ENCODE assay signal across 24 cellular contexts in genomic region chr13:31706105-31706504, GRCh38. TPM values are rescaled to one million over a fixed set of nuclear protein-coding genes. Genes with fewer than 3 reads are reported as not detected.
DNase-seq lines count a peak whose midpoint lies in the region; ATAC-seq, FAIRE-seq and TF ChIP-seq lines count a peak whose summit lies in the region.
"Had no signal": no experiment of that assay in that cellular context is flagged by ENCODE, and none has a peak within 500 bp of the region (broad histone marks: within the 10 kb centered on the region; RNA-seq: fewer than 3 reads in every experiment).

No MANE protein-coding gene starts in this region.

- no peaks in the 10 kb centered on the region for H3K36me3 Mint-ChIP-seq in CD4-positive, alpha-beta T cell (ENCODE audit: low read depth)

- H3K4me3 Mint-ChIP-seq in CD4-positive, alpha-beta T cell = no peak overlapping the region
- H3K4me3 Mint-ChIP-seq: CD4-positive, alpha-beta memory T cell; H9 had no signal

- POLR2A ChIA-PET in HepG2 (lab: Yijun Ruan, JAX) = no interaction called here
- POLR2A ChIA-PET in CD4-positive, alpha-beta T cell (lab: Charles Lee) = no interaction called here

- WGBS in liver = 29% methylated on average over 1 of the region's 1 CpG
- 0% methylated on average over 1 of the region's 1 CpG for WGBS in HepG2 (ENCODE audit: low lambda C conversion rate)
- 33 to 36% methylated on average over 1 of the region's 1 CpG for WGBS in pancreas, 2 donors
- WGBS in transverse colon (ENCODE audit: low coverage in 1 of 2), 2 donors = 65 to 83% methylated on average over 1 of the region's 1 CpG

- no peak overlapping the region for H2AFZ ChIP-seq in HepG2 (ENCODE audit: low read length)

- H3K4me1 ChIP-seq in liver (ENCODE audit: control insufficient read depth in 4 of 4, insufficient read depth in 4 of 4, low read length in 3 of 4) (peaks cover 4 to 27% (median 22%) of the 10 kb centered on the region in 4 donors), HepG2 (ENCODE audit: insufficient read depth, low read length) (no peaks in the 10 kb centered on the region), pancreas (no peaks in the 10 kb centered on the region), transverse colon (no peaks in the 10 kb centered on the region)
- H3K4me1 ChIP-seq: A549, BE2C had no signal

- TF ChIP-seq EP300 in HepG2 (IDR thresholded peaks at IDR 0.05; ENCODE audit: low read depth in 2 of 2, low read length in 2 of 2) = no peak
- no peak for TF ChIP-seq EP300 in HepG2 (CRISPR knock-in tag; IDR thresholded peaks at IDR 0.05; ENCODE audit: borderline replicate concordance)
- TF ChIP-seq EP300 in transverse colon (IDR thresholded peaks at IDR 0.05; ENCODE audit: low read depth) = no peak

- TF ChIP-seq RAD21 in liver (IDR thresholded peaks at IDR 0.05) (peak; percentile 28 to 47), HepG2 (CRISPR knock-in tag; IDR thresholded peaks at IDR 0.05) (no peak)

- no peak overlapping the region for H3K4me2 ChIP-seq in HepG2 (ENCODE audit: low read depth, low read length)
- H3K4me2 ChIP-seq: A549; BLaER1 treated with 17β-estradiol and CSF1 and Interleukin-3, amounts not matched to agents 10 nM and 100 nM had no signal

- H4K20me1 ChIP-seq in HepG2 (ENCODE audit: insufficient read depth, low read length) = no peaks in the 10 kb centered on the region
- H4K20me1 ChIP-seq: BLaER1 treated with 17β-estradiol and CSF1 and Interleukin-3, amounts not matched to agents 10 nM and 100 nM had no signal

- no peaks in the 10 kb centered on the region for H3K9me3 Mint-ChIP-seq in CD4-positive, alpha-beta T cell
- H3K9me3 Mint-ChIP-seq: CD14-positive monocyte, H9 had no signal

- TF ChIP-seq CTCF in liver (IDR thresholded peaks at IDR 0.05; ENCODE audit: low read depth, low read length, missing input control) (no peak), HepG2 (CRISPR knock-in tag; IDR thresholded peaks at IDR 0.05) (no peak), pancreas (IDR thresholded peaks at IDR 0.05) (no peak), transverse colon (IDR thresholded peaks at IDR 0.05) (no peak)
- no peak for TF ChIP-seq CTCF in CD4-positive, alpha-beta T cell (IDR thresholded peaks at IDR 0.05)

- H3K27me3 ChIP-seq in liver (ENCODE audit: control insufficient read depth in 4 of 4, insufficient read depth in 4 of 4, low read length in 3 of 4) (no peaks in the 10 kb centered on the region), HepG2 (ENCODE audit: control insufficient read depth in 1 of 2, insufficient read depth in 2 of 2, low read length in 2 of 2) (no peaks in the 10 kb centered on the region), pancreas (no peaks in the 10 kb centered on the region), transverse colon (no peaks in the 10 kb centered on the region)
- H3K27me3 ChIP-seq in CD4-positive, alpha-beta T cell (ENCODE audit: control insufficient read depth, insufficient read depth, low read length) = no peaks in the 10 kb centered on the region
- H3K27me3 ChIP-seq: BE2C; BLaER1 treated with 17β-estradiol and CSF1 and Interleukin-3, amounts not matched to agents 10 nM and 100 nM had no signal

- no peak overlapping the region for H3K4me3 ChIP-seq in liver (ENCODE audit: low read depth in 1 of 3, low read length in 3 of 3)
- H3K4me3 ChIP-seq in HepG2 (replicated peaks in 1 of 3; ENCODE audit: insufficient read depth in 1 of 3, low read depth in 2 of 3, low read length in 3 of 3) = no peak overlapping the region
- no peak overlapping the region for H3K4me3 ChIP-seq in pancreas
- H3K4me3 ChIP-seq in transverse colon = no peak overlapping the region
- H3K4me3 ChIP-seq: A549; BLaER1 treated with 17β-estradiol and CSF1 and Interleukin-3, amounts not matched to agents 10 nM and 100 nM had no signal

- ATAC-seq in HepG2 (no peak), left lobe of liver (peak; percentile 94), pancreas (peak; percentile 49 to 88 (median 82))
- no peak for ATAC-seq in CD4-positive, alpha-beta T cell (ENCODE audit: poor library complexity)
- ATAC-seq: A549, HCT116 had no signal

- H3K27ac Mint-ChIP-seq in CD4-positive, alpha-beta T cell = no peak overlapping the region
- H3K27ac Mint-ChIP-seq: CD4-positive, alpha-beta memory T cell had no signal

- H3K9me3 ChIP-seq in liver (ENCODE audit: control insufficient read depth in 4 of 4, low read length in 3 of 4) (no peaks in the 10 kb centered on the region), HepG2 (ENCODE audit: low read length) (no peaks in the 10 kb centered on the region), pancreas (no peaks in the 10 kb centered on the region), transverse colon (no peaks in the 10 kb centered on the region)
- no peaks in the 10 kb centered on the region for H3K9me3 ChIP-seq in CD4-positive, alpha-beta T cell (ENCODE audit: control insufficient read depth, low read length)
- H3K9me3 ChIP-seq: A549; BE2C; BLaER1 treated with 17β-estradiol and CSF1 and Interleukin-3, amounts not matched to agents 10 nM and 100 nM had no signal

- no peak overlapping the region for H3K9ac ChIP-seq in liver (ENCODE audit: low read depth in 1 of 2, low read length in 2 of 2)
- no peak overlapping the region for H3K9ac ChIP-seq in HepG2 (ENCODE audit: insufficient read depth, low read depth, low read length)
- H3K9ac ChIP-seq: BLaER1 treated with 17β-estradiol and CSF1 and Interleukin-3, amounts not matched to agents 10 nM and 100 nM had no signal

- intact Hi-C loops in HepG2 (cut with micrococcal nuclease; ENCODE audit: unreplicated experiment) = no loop called here
- intact Hi-C loops in pancreas (cut with DNase I) = no loop called here
- intact Hi-C loops in CD4-positive, alpha-beta T cell (cut with DNase I, micrococcal nuclease) = no loop called here
- intact Hi-C loops in transverse colon (cut with DNase I; ENCODE audit: low total_unique reads) = no loop called here

- CTCF ChIA-PET in HepG2 (lab: Yijun Ruan, JAX; ENCODE audit: low intra/inter-chr PET ratio, low total read pairs) = no interaction called here
- CTCF ChIA-PET in CD4-positive, alpha-beta T cell (lab: Charles Lee) = no interaction called here

- FAIRE-seq in HepG2 (lab: Jason Lieb, UNC) (no peak), pancreas (lab: Jason Lieb, UNC) (no peak), urothelium cell line (lab: Jason Lieb, UNC) (no peak)
- FAIRE-seq: A549, G401.6, GM12892 had no signal

- H3K27ac ChIP-seq in liver (ENCODE audit: low read depth in 1 of 2, low read length in 2 of 2) (peak overlapping the region in 1 of 2 donors; percentile 14), HepG2 (ENCODE audit: extremely low read length, insufficient read depth, low read length) (no peak overlapping the region), pancreas (no peak overlapping the region), transverse colon (no peak overlapping the region)
- H3K27ac ChIP-seq in CD4-positive, alpha-beta T cell (ENCODE audit: low read depth, low read length) = no peak overlapping the region
- H3K27ac ChIP-seq: A549; BLaER1 treated with 17β-estradiol and CSF1 and Interleukin-3, amounts not matched to agents 10 nM and 100 nM had no signal

- in situ Hi-C loops in HepG2 (cut with HindIII; ENCODE audit: extremely low pct_ligation_motif_present, low pct_unique_long_range_greater_than_20kb) = no loop called here
- in situ Hi-C loops in transverse colon (cut with MboI; ENCODE audit: low pct_ligation_motif_present in 1 of 4, low pct_unique_long_range_greater_than_20kb in 1 of 4, low sequenced_read_pairs in 3 of 4) = no loop called here

- H3K4me1 Mint-ChIP-seq in CD4-positive, alpha-beta T cell (ENCODE audit: low read depth) = no peaks in the 10 kb centered on the region
- H3K4me1 Mint-ChIP-seq: CD4-positive, alpha-beta memory T cell had no signal

- H3K36me3 ChIP-seq in liver (ENCODE audit: control insufficient read depth in 4 of 4, insufficient read depth in 3 of 4, low read depth in 1 of 4, low read length in 3 of 4) = no peaks in the 10 kb centered on the region
- no peaks in the 10 kb centered on the region for H3K36me3 ChIP-seq in HepG2 (replicated peaks in 1 of 2; ENCODE audit: control insufficient read depth in 1 of 2, insufficient read depth in 2 of 2, low read length in 2 of 2)
- no peaks in the 10 kb centered on the region for H3K36me3 ChIP-seq in pancreas
- no peaks in the 10 kb centered on the region for H3K36me3 ChIP-seq in transverse colon
- H3K36me3 ChIP-seq: BE2C; BLaER1 treated with 17β-estradiol and CSF1 and Interleukin-3, amounts not matched to agents 10 nM and 100 nM had no signal

- TF ChIP-seq POLR2A in HepG2 (IDR thresholded peaks at IDR 0.05; ENCODE audit: insufficient read depth in 1 of 2, low read depth in 2 of 2, low read length in 2 of 2) (no peak), transverse colon (IDR thresholded peaks at IDR 0.05) (no peak)

- H3K27me3 Mint-ChIP-seq in CD4-positive, alpha-beta T cell = peaks cover 8% of the 10 kb centered on the region

- no peaks in the 10 kb centered on the region for H3K79me2 ChIP-seq in HepG2 (ENCODE audit: insufficient read depth, low read length)

- no TSS peak for BruUV-seq in HepG2 (replicated peaks; lab: Mats Ljungman, UMichigan)

- DNase-seq in HepG2 (ENCODE audit: low spot score) (no peak), left lobe of liver (ENCODE audit: low spot score) (peak; percentile 52), pancreas (no peak), urothelium cell line (ENCODE audit: low spot score) (no peak), transverse colon (no peak)
- DNase-seq in CD4-positive, alpha-beta T cell = no peak
- DNase-seq: 8988T; ACHN; AML-193; BE2C; Calu3; CD4-positive, alpha-beta memory T cell; COR-L47; DMS153; DND-41; H9 had no signal

RNA-seq across cellular contexts. Expression of gene RXFP2, which starts 33.2 kb away (rescaled TPM):
- total RNA-seq in liver (not detected), HepG2 (2016; rRNA removed; fragmentation: Illumina TruSeq; extraction: Trizol) (not detected in 2 replicates), left lobe of liver (not detected), pancreas (not detected), transverse colon (not detected)
- polyA plus RNA-seq in liver (not detected), HepG2 (2011; rRNA removed) (not detected in 2 replicates), pancreas (under 1 TPM in 1 of 2 donors, not detected in 1; 0.02 TPM)
- total RNA-seq in HepG2 (2016; cell fraction: cytosol; rRNA removed; fragmentation: Illumina TruSeq; extraction: Trizol; ENCODE audit: low read depth) = not detected in 2 replicates
- total RNA-seq in HepG2 (2016; cell fraction: insoluble cytoplasmic fraction; rRNA removed; fragmentation: Illumina TruSeq; extraction: Trizol) = not detected in 2 replicates
- not detected in 2 replicates for total RNA-seq in HepG2 (2016; cell fraction: membrane; rRNA removed; fragmentation: Illumina TruSeq; extraction: Trizol)
- not detected in 2 replicates for total RNA-seq in HepG2 (2016; cell fraction: nucleus; rRNA removed; fragmentation: Illumina TruSeq; extraction: Trizol)
- not detected in 2 replicates for polyA plus RNA-seq in HepG2 (2011; cell fraction: cytosol; rRNA removed)
- polyA plus RNA-seq in HepG2 (2011; cell fraction: nucleus; rRNA removed) = not detected in 2 replicates
- polyA plus RNA-seq in HepG2 (2012) = not detected in 2 replicates
- polyA plus RNA-seq in HepG2 (2016; cell fraction: cytosol; fragmentation: Illumina TruSeq; extraction: Trizol; ENCODE audit: low read depth) = not detected in 2 replicates
- polyA plus RNA-seq in HepG2 (2016; cell fraction: insoluble cytoplasmic fraction; fragmentation: Illumina TruSeq; extraction: Trizol; ENCODE audit: low read depth) = not detected in 2 replicates
- not detected in 2 replicates for polyA plus RNA-seq in HepG2 (2016; cell fraction: membrane; fragmentation: Illumina TruSeq; extraction: Trizol; ENCODE audit: low read depth)
- polyA plus RNA-seq in HepG2 (2016; cell fraction: nucleus; fragmentation: Illumina TruSeq; extraction: Trizol; ENCODE audit: insufficient read depth, low read depth) = not detected in 2 replicates
- polyA minus RNA-seq in HepG2 (2011; rRNA and poly(A)+ RNA removed; ENCODE audit: low replicate concordance) = not detected in 2 replicates
- not detected in 2 replicates for polyA minus RNA-seq in HepG2 (2011; cell fraction: cytosol; rRNA and poly(A)+ RNA removed)
- not detected in 2 replicates for polyA minus RNA-seq in HepG2 (2011; cell fraction: nucleus; rRNA and poly(A)+ RNA removed)
- not detected for total RNA-seq in CD4-positive, alpha-beta T cell
- total RNA-seq: Calu3; CD4-positive, alpha-beta memory T cell; H4; H9 had no signal
- polyA plus RNA-seq: A549; CD4-positive, alpha-beta memory T cell had no signal

Comparison
In these comparisons a context has a peak if more than half of its experiments do, and no peak if none do; other contexts are left out.
1. ATAC-seq: peak in left lobe of liver (single experiment) and pancreas (4 of 4); none in HepG2 (single experiment) and CD4-positive, alpha-beta T cell (single experiment).